1 cellular context compared by ENCODE assay signal in genomic region chr9:133884907-133885744, GRCh38.
A peak's percentile ranks its signal among the peaks of the same experiment; 100 is the strongest.
TF ChIP-seq lines count a peak whose summit lies in the region.

No MANE protein-coding gene starts in this region.

TF ChIP-seq in HepG2, 621 proteins besides CTCF, POLR2A, EP300 and RAD21 (continued from another document and continues in another):
- TF ChIP-seq ARID4A (CRISPR knock-in tag; IDR thresholded peaks at IDR 0.05; ENCODE audit: borderline replicate concordance), result peak; percentile 89; the same call in 1 of the 2 replicates
- TF ChIP-seq RXRA (CRISPR knock-in tag; IDR thresholded peaks at IDR 0.05), result peak; percentile 96
- TF ChIP-seq NCOA2 (CRISPR knock-in tag; IDR thresholded peaks at IDR 0.05), result peak; percentile 87
- TF ChIP-seq ZNF503 (CRISPR knock-in tag; IDR thresholded peaks at IDR 0.05), result peak; percentile 85; the same call in 1 of the 2 replicates
- TF ChIP-seq ZXDC (CRISPR knock-in tag; IDR thresholded peaks at IDR 0.05), result no peak
- no peak for TF ChIP-seq ZNF558 (CRISPR knock-in tag; IDR thresholded peaks at IDR 0.05; ENCODE audit: borderline replicate concordance)
- TF ChIP-seq ZNF431 (CRISPR knock-in tag; IDR thresholded peaks at IDR 0.05; ENCODE audit: borderline replicate concordance, low read depth), result no peak
- peak; percentile 45; the same call in 1 of the 2 replicates for TF ChIP-seq KDM3A (CRISPR knock-in tag; IDR thresholded peaks at IDR 0.05; ENCODE audit: low read depth)
- no peak for TF ChIP-seq ZNF839 (CRISPR knock-in tag; IDR thresholded peaks at IDR 0.05; ENCODE audit: borderline replicate concordance)
- TF ChIP-seq ZNF44 (CRISPR knock-in tag; IDR thresholded peaks at IDR 0.05), result no peak
- TF ChIP-seq TFE3 (CRISPR knock-in tag; IDR thresholded peaks at IDR 0.05), result peak; percentile 56; the same call in 1 of the 2 replicates
- no peak for TF ChIP-seq MBNL3 (CRISPR knock-in tag; conservative IDR thresholded peaks at IDR 0.05)
- TF ChIP-seq FLYWCH1 (CRISPR knock-in tag; IDR thresholded peaks at IDR 0.05), result no peak
- TF ChIP-seq NR2C2 (CRISPR knock-in tag; IDR thresholded peaks at IDR 0.05; ENCODE audit: borderline replicate concordance), result peak; percentile 68
- no peak for TF ChIP-seq RFXAP (CRISPR knock-in tag; IDR thresholded peaks at IDR 0.05; ENCODE audit: borderline replicate concordance)
- TF ChIP-seq ZNF564 (CRISPR knock-in tag; IDR thresholded peaks at IDR 0.05), result no peak; the same call in 1 of the 2 replicates
- no peak for TF ChIP-seq LBX2 (CRISPR knock-in tag; IDR thresholded peaks at IDR 0.05; ENCODE audit: borderline replicate concordance)
- TF ChIP-seq ZNF609 (CRISPR knock-in tag; IDR thresholded peaks at IDR 0.05; ENCODE audit: borderline replicate concordance), result peak; percentile 91
- TF ChIP-seq ZFP36 (IDR thresholded peaks at IDR 0.05; ENCODE audit: borderline replicate concordance, low read depth, low read length, partially characterized antibody), result no peak
- peak; percentile 87 for TF ChIP-seq ELF3 (CRISPR knock-in tag; IDR thresholded peaks at IDR 0.05)
- TF ChIP-seq ZFP41 (CRISPR knock-in tag; IDR thresholded peaks at IDR 0.05; ENCODE audit: borderline replicate concordance), result peak; percentile 37; the same call in 1 of the 2 replicates
- no peak for TF ChIP-seq ZNF138 (CRISPR knock-in tag; IDR thresholded peaks at IDR 0.05; ENCODE audit: low read depth)
- TF ChIP-seq ZNF670 (CRISPR knock-in tag; IDR thresholded peaks at IDR 0.05; ENCODE audit: borderline replicate concordance), result no peak
- TF ChIP-seq TFAP4 (IDR thresholded peaks at IDR 0.05; ENCODE audit: borderline replicate concordance, low read depth), result peak; percentile 89
- peak; percentile 81 for TF ChIP-seq PPARG (CRISPR knock-in tag; conservative IDR thresholded peaks at IDR 0.05)
- no peak for TF ChIP-seq SAFB2 (CRISPR knock-in tag; IDR thresholded peaks at IDR 0.05; ENCODE audit: borderline replicate concordance, low read depth)
- TF ChIP-seq YEATS2 (CRISPR knock-in tag; IDR thresholded peaks at IDR 0.05; ENCODE audit: borderline replicate concordance), result peak; percentile 54; the same call in 1 of the 2 replicates
- TF ChIP-seq SOX6 (IDR thresholded peaks at IDR 0.05), result no peak
- TF ChIP-seq SOX6 (CRISPR knock-in tag; IDR thresholded peaks at IDR 0.05), result peak; percentile 90
- TF ChIP-seq ZSCAN9 (CRISPR knock-in tag; IDR thresholded peaks at IDR 0.05; ENCODE audit: borderline replicate concordance), result peak; percentile 72; the same call in 1 of the 2 replicates
- TF ChIP-seq CBX1 (IDR thresholded peaks at IDR 0.05; ENCODE audit: low read depth), result peak; percentile 64
- no peak for TF ChIP-seq ELF4 (CRISPR knock-in tag; IDR thresholded peaks at IDR 0.05; ENCODE audit: borderline replicate concordance)
- TF ChIP-seq ZHX2 (IDR thresholded peaks at IDR 0.05; ENCODE audit: low read depth), result peak; percentile 52; the same call in 1 of the 2 replicates
- no peak for TF ChIP-seq ZHX2 (CRISPR knock-in tag; IDR thresholded peaks at IDR 0.05; ENCODE audit: borderline replicate concordance)
- TF ChIP-seq ZNF660 (CRISPR knock-in tag; IDR thresholded peaks at IDR 0.05; ENCODE audit: borderline replicate concordance, low read depth), result no peak
